ENCODE assay signal across 1 cellular context in genomic region chr18:51668632-51669031, GRCh38.
TF ChIP-seq lines count a peak whose summit lies in the region.

No MANE protein-coding gene starts in this region.

TF ChIP-seq in WTC11, 78 proteins besides CTCF, POLR2A, EP300 and RAD21 (continued from another document):
- TF ChIP-seq ERG (CRISPR knock-in tag; IDR thresholded peaks at IDR 0.05) (no peak), ZNF232 (CRISPR knock-in tag; IDR thresholded peaks at IDR 0.05) (no peak), ZNF138 (CRISPR knock-in tag; conservative IDR thresholded peaks at IDR 0.05) (no peak), ZNF121 (CRISPR knock-in tag; IDR thresholded peaks at IDR 0.05) (no peak), ZNF425 (CRISPR knock-in tag; conservative IDR thresholded peaks at IDR 0.05) (no peak), ZNF671 (CRISPR knock-in tag; IDR thresholded peaks at IDR 0.05) (no peak), ZNF317 (CRISPR knock-in tag; IDR thresholded peaks at IDR 0.05; ENCODE audit: borderline replicate concordance, low read depth) (no peak)
